In genomic region chr9:118510711-118511110, GRCh38 we compare ENCODE assay signal across 35 cellular contexts.
"Had no signal": no experiment of that assay in that cellular context is flagged by ENCODE, and none has a peak within 500 bp of the region (broad histone marks: within the 10 kb centered on the region; RNA-seq: fewer than 3 reads in every experiment).

No MANE protein-coding gene starts in this region.

- H3K27ac ChIP-seq: KMS-11 had no signal

- H3K27me3 ChIP-seq: MG63 had no signal

- H3K9me3 ChIP-seq: MG63 had no signal

- H3K36me3 ChIP-seq: MG63 had no signal

- H3K4me3 ChIP-seq: MG63 had no signal

- DNase-seq: Karpas-422, Kasumi-1, MG63, MM.1S, MV-4-11, NCI-H1048, NCI-H1092, NCI-H1092 treated with DMSO at 0.1 percent for 48 hours, NCI-H1105, NCI-H1105 treated with DMSO at 0.1 percent for 48 hours, NCI-H1417, NCI-H1417 treated with DMSO at 0.1 percent for 48 hours, NCI-H1436, NCI-H1436 treated with DMSO at 0.1 percent for 48 hours, NCI-H146, NCI-H1694, NCI-H1694 treated with DMSO at 0.1 percent for 48 hours, NCI-H187, NCI-H187 treated with DMSO at 0.1 percent for 48 hours, NCI-H1930, NCI-H2029, NCI-H2029 treated with DMSO at 0.1 percent for 48 hours, NCI-H2081, NCI-H2081 treated with DMSO at 0.1 percent for 48 hours, NCI-H2107, NCI-H2171, NCI-H2171 treated with DMSO at 0.1 percent for 48 hours, NCI-H2227 treated with DMSO at 0.1 percent for 48 hours, NCI-H226, NCI-H345, NCI-H446, NCI-H446 treated with DMSO at 0.1 percent for 48 hours, NCI-H510A, NCI-H510A treated with DMSO at 0.1 percent for 48 hours had no signal
